31 cellular contexts compared by ENCODE assay signal in the genomic region with DNA sequence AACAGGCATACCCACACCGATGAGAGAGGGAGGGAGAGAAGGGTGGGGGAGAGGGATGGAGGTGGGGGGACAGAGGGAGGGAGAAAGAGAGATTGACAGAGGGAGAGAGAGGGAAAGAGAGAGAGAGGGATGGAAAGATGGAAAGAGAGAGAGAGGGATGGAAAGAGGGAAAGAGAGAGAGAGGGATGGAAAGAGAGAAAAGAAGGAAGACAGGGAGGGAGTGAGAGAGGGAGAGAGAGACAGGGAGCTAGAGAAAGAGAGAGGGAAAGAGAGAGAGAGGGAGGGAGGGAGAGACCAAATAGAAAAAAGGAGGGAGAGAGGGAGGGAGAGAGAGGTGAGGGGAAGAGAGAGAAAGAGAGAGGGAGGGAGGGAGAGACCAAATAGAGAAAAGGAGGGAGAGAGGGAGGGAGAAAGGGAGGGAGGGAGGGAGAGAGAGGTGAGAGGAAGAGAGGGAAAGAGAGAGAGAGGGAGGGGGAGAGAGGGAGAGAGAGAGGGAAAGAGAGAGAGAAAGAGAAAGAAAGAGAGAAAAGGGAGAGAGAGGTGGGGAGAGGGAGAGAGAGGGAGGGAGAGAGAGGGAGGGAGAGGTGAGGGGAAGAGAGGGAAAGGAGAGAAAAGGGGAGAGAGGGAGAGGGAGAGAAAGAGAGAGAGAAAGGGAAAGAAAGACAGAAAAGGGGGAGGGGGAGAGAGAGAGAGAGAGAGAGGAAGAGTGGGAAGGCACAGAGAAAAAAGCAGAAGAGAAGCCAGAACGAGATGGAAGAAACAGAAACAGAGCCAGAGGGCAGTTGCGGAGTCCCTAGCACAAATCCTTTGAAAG. TPM values are rescaled to one million over a fixed set of nuclear protein-coding genes. Genes with fewer than 3 reads are reported as not detected.
DNase-seq lines count a peak whose midpoint lies in the region; ATAC-seq and TF ChIP-seq lines count a peak whose summit lies in the region.
"Had no signal": no experiment of that assay in that cellular context is flagged by ENCODE, and none has a peak within 500 bp of the region (broad histone marks: within the 10 kb centered on the region; RNA-seq: fewer than 3 reads in every experiment).

No MANE protein-coding gene starts in this region.

- TF ChIP-seq CTCF in heart left ventricle (IDR thresholded peaks at IDR 0.05) (no peak), osteocyte (IDR thresholded peaks at IDR 0.05) (no peak), transverse colon (IDR thresholded peaks at IDR 0.05) (no peak)

- H3K27me3 Mint-ChIP-seq in osteocyte (ENCODE audit: unreplicated experiment), result no peaks in the 10 kb centered on the region
- H3K27me3 Mint-ChIP-seq in activated T-cell treated with anti-CD3 and anti-CD28 coated beads, Interleukin-2, amount 50 U/mL, for 24 hours, result no peaks in the 10 kb centered on the region
- H3K27me3 Mint-ChIP-seq: activated CD4-positive, alpha-beta T cell treated with anti-CD3 and anti-CD28 coated beads, Interleukin-2, amount 10 ng/mL, durations not matched to agents 7 days and 5 days; activated naive CD4-positive, alpha-beta T cell treated with anti-CD3 and anti-CD28 coated beads, Interleukin-2, amount 50 U/mL, for 24 hours; stimulated activated naive CD8-positive, alpha-beta T cell treated with anti-CD3 and anti-CD28 coated beads, Interleukin-15, Interleukin-2, amounts not matched to agents 100 ng/mL and 50 ng/mL, for 24 hours had no signal

- no peak for TF ChIP-seq POLR2A in heart left ventricle (IDR thresholded peaks at IDR 0.05)
- no peak for TF ChIP-seq POLR2A in transverse colon (IDR thresholded peaks at IDR 0.05)

- H3K4me1 ChIP-seq in heart left ventricle (peaks cover 0 to 89% (median 31%) of the 10 kb centered on the region in 12 donors), adipocyte (ENCODE audit: control insufficient read depth, insufficient read depth, low read length) (peaks cover 29% of the 10 kb centered on the region), transverse colon (peaks cover 5 to 17% (median 5%) of the 10 kb centered on the region in 4 donors)

- peak overlapping the region; percentile 68 for H3K9ac ChIP-seq in adipocyte (ENCODE audit: low read length)

- peak overlapping the region; percentile 5 for H3K27ac Mint-ChIP-seq in osteocyte (ENCODE audit: unreplicated experiment)
- H3K27ac Mint-ChIP-seq in activated T-cell treated with anti-CD3 and anti-CD28 coated beads, Interleukin-2, amount 50 U/mL, for 24 hours, result no peak overlapping the region
- H3K27ac Mint-ChIP-seq: activated CD4-positive, alpha-beta T cell treated with anti-CD3 and anti-CD28 coated beads, Interleukin-2, amount 10 ng/mL, durations not matched to agents 7 days and 5 days; activated naive CD4-positive, alpha-beta T cell treated with anti-CD3 and anti-CD28 coated beads, Interleukin-2, amount 50 U/mL, for 24 hours; activated T-helper 1 cell treated with anti-CD3 and anti-CD28 coated beads, Interleukin-12 subunit alpha, Interleukin-12 subunit beta, Interleukin-2, Interleukin-4 antibody, amounts not matched to agents 30 ng/mL and 10 ng/mL and 1 ng/mL, durations not matched to agents 14 hours and 24 hours and 36 hours; stimulated activated naive CD8-positive, alpha-beta T cell treated with anti-CD3 and anti-CD28 coated beads, Interleukin-15, Interleukin-2, amounts not matched to agents 100 ng/mL and 50 ng/mL, for 24 hours; type B pancreatic cell had no signal

- H3K36me3 ChIP-seq in heart left ventricle, result no peaks in the 10 kb centered on the region
- no peaks in the 10 kb centered on the region for H3K36me3 ChIP-seq in adipocyte (ENCODE audit: control insufficient read depth, insufficient read depth, low read length, severe bottlenecking)
- no peaks in the 10 kb centered on the region for H3K36me3 ChIP-seq in transverse colon
- H3K36me3 ChIP-seq: neutrophil had no signal

- no peak for ATAC-seq in heart left ventricle

- WGBS in heart left ventricle, 4 donors, result 24 to 29% (median 26%) methylated on average over 3 of the region's 3 CpGs
- 20 to 45% methylated on average over 1 to 3 of the region's 3 CpGs for WGBS in transverse colon (ENCODE audit: low coverage in 1 of 2), 2 donors

- H3K36me3 Mint-ChIP-seq in osteocyte (ENCODE audit: unreplicated experiment), result no peaks in the 10 kb centered on the region
- no peaks in the 10 kb centered on the region for H3K36me3 Mint-ChIP-seq in activated T-cell treated with anti-CD3 and anti-CD28 coated beads, Interleukin-2, amount 50 U/mL, for 24 hours (ENCODE audit: low read depth)
- H3K36me3 Mint-ChIP-seq: activated naive CD4-positive, alpha-beta T cell treated with anti-CD3 and anti-CD28 coated beads, Interleukin-2, amount 50 U/mL, for 24 hours; type B pancreatic cell had no signal

- H3K9me3 ChIP-seq in heart left ventricle (no peaks in the 10 kb centered on the region), adipocyte (ENCODE audit: control insufficient read depth, low read length) (no peaks in the 10 kb centered on the region), transverse colon (no peaks in the 10 kb centered on the region)
- H3K9me3 ChIP-seq: neutrophil had no signal

- DNase-seq in heart left ventricle (no peak), cardiac septum (ENCODE audit: low spot score) (no peak), adipocyte (ENCODE audit: low read depth) (no peak), osteocyte (ENCODE audit: extremely low spot score, unreplicated experiment) (no peak), transverse colon (no peak)
- no peak for DNase-seq in activated T-cell treated with anti-CD3 and anti-CD28 coated beads, Interleukin-2, amount 50 U/mL, for 24 hours
- no peak for DNase-seq in stimulated activated CD4-positive, alpha-beta T cell treated with anti-CD3 and anti-CD28 coated beads, Interleukin-4, amount 100 ng/mL, for 24 hours
- DNase-seq in stimulated activated CD4-positive, alpha-beta T cell treated with anti-CD3 and anti-CD28 coated beads, Interleukin-4, amount 100 ng/mL, for 4 hours, result no peak
- DNase-seq: activated CD4-positive, alpha-beta T cell treated with anti-CD3 and anti-CD28 coated beads, Interleukin-2, amount 10 ng/mL, durations not matched to agents 7 days and 5 days; anterior cingulate cortex; caudate nucleus; DMS79 treated with DMSO at 0.1 percent for 48 hours; Karpas-422; NCI-H1048; NCI-H1694 treated with DMSO at 0.1 percent for 48 hours; NCI-H2171 treated with DMSO at 0.1 percent for 48 hours; NCI-H526; stimulated activated CD4-positive, alpha-beta T cell treated with anti-CD3 and anti-CD28 coated beads, Interleukin-12 subunit alpha, Interleukin-12 subunit beta, amount 100 ng/mL, for 4 hours had no signal

- H3K4me3 Mint-ChIP-seq in osteocyte (ENCODE audit: unreplicated experiment), result no peak overlapping the region
- H3K4me3 Mint-ChIP-seq in activated T-cell treated with anti-CD3 and anti-CD28 coated beads, Interleukin-2, amount 50 U/mL, for 24 hours, result no peak overlapping the region
- H3K4me3 Mint-ChIP-seq: activated CD4-positive, alpha-beta T cell treated with anti-CD3 and anti-CD28 coated beads, Interleukin-2, amount 10 ng/mL, durations not matched to agents 7 days and 5 days; activated naive CD4-positive, alpha-beta T cell treated with anti-CD3 and anti-CD28 coated beads, Interleukin-2, amount 50 U/mL, for 24 hours; activated T-helper 1 cell treated with anti-CD3 and anti-CD28 coated beads, Interleukin-12 subunit alpha, Interleukin-12 subunit beta, Interleukin-2, Interleukin-4 antibody, amounts not matched to agents 30 ng/mL and 10 ng/mL and 1 ng/mL, durations not matched to agents 14 hours and 24 hours and 36 hours; stimulated activated naive CD8-positive, alpha-beta T cell treated with anti-CD3 and anti-CD28 coated beads, Interleukin-15, Interleukin-2, amounts not matched to agents 100 ng/mL and 50 ng/mL, for 24 hours; type B pancreatic cell had no signal

- intact Hi-C loops in heart left ventricle (cut with DNase I) (no loop called here), cardiac septum (cut with DNase I) (no loop called here), transverse colon (cut with DNase I; ENCODE audit: low total_unique reads) (no loop called here)

- TF ChIP-seq EP300 in transverse colon (IDR thresholded peaks at IDR 0.05; ENCODE audit: low read depth), result no peak

- H3K27ac ChIP-seq in heart left ventricle, result peak overlapping the region; percentile 40 to 93 (median 85)
- peak overlapping the region; percentile 64 to 85 (median 72) for H3K27ac ChIP-seq in transverse colon
- H3K27ac ChIP-seq: neutrophil, RWPE1, VCaP had no signal

- no peak overlapping the region for H3K4me3 ChIP-seq in heart left ventricle
- no peak overlapping the region for H3K4me3 ChIP-seq in adipocyte (ENCODE audit: low read length)
- no peak overlapping the region for H3K4me3 ChIP-seq in transverse colon

- H3K27me3 ChIP-seq in heart left ventricle (no peaks in the 10 kb centered on the region), adipocyte (replicated peaks; ENCODE audit: control insufficient read depth, insufficient read depth, low read length) (no peaks in the 10 kb centered on the region), transverse colon (no peaks in the 10 kb centered on the region)
- H3K27me3 ChIP-seq: neutrophil had no signal

- peaks cover 20% of the 10 kb centered on the region for H3K4me1 Mint-ChIP-seq in osteocyte (ENCODE audit: unreplicated experiment)
- no peaks in the 10 kb centered on the region for H3K4me1 Mint-ChIP-seq in activated T-cell treated with anti-CD3 and anti-CD28 coated beads, Interleukin-2, amount 50 U/mL, for 24 hours (ENCODE audit: low read depth)
- H3K4me1 Mint-ChIP-seq: activated CD4-positive, alpha-beta T cell treated with anti-CD3 and anti-CD28 coated beads, Interleukin-2, amount 10 ng/mL, durations not matched to agents 7 days and 5 days; activated naive CD4-positive, alpha-beta T cell treated with anti-CD3 and anti-CD28 coated beads, Interleukin-2, amount 50 U/mL, for 24 hours had no signal

- in situ Hi-C loops in transverse colon (cut with MboI; ENCODE audit: low pct_ligation_motif_present in 1 of 4, low pct_unique_long_range_greater_than_20kb in 1 of 4, low sequenced_read_pairs in 3 of 4), result no loop called here

- no peaks in the 10 kb centered on the region for H3K9me3 Mint-ChIP-seq in osteocyte (ENCODE audit: unreplicated experiment)
- no peaks in the 10 kb centered on the region for H3K9me3 Mint-ChIP-seq in activated T-cell treated with anti-CD3 and anti-CD28 coated beads, Interleukin-2, amount 50 U/mL, for 24 hours
- H3K9me3 Mint-ChIP-seq: activated CD4-positive, alpha-beta T cell treated with anti-CD3 and anti-CD28 coated beads, Interleukin-2, amount 10 ng/mL, durations not matched to agents 7 days and 5 days; activated naive CD4-positive, alpha-beta T cell treated with anti-CD3 and anti-CD28 coated beads, Interleukin-2, amount 50 U/mL, for 24 hours; activated T-helper 1 cell treated with anti-CD3 and anti-CD28 coated beads, Interleukin-12 subunit alpha, Interleukin-12 subunit beta, Interleukin-2, Interleukin-4 antibody, amounts not matched to agents 30 ng/mL and 10 ng/mL and 1 ng/mL, durations not matched to agents 14 hours and 24 hours and 36 hours; stimulated activated naive CD8-positive, alpha-beta T cell treated with anti-CD3 and anti-CD28 coated beads, Interleukin-15, Interleukin-2, amounts not matched to agents 100 ng/mL and 50 ng/mL, for 24 hours; type B pancreatic cell had no signal

RNA-seq across cellular contexts. Expression of a gene that starts 23.9 kb away (rescaled TPM):
- total RNA-seq in heart left ventricle (over 10,000 TPM in 7 of 9 donors, 1,000 to 10,000 TPM in 2; 6,950 to 16,840 (median 13,341) TPM), cardiac septum (7,641 TPM), osteocyte (not detected in 2 replicates), transverse colon (10 to 100 TPM in 2 of 4 donors, 1 to 10 TPM in 1, not detected in 1; 9.0 to 37.0 (median 15.7) TPM)
- over 10,000 TPM in 1 of 2 donors, 1,000 to 10,000 TPM in 1; 6,181 to 16,360 TPM for polyA plus RNA-seq in heart left ventricle
- total RNA-seq: glomerular endothelial cell, H4, kidney, lung microvascular endothelial cell, renal cortical epithelial cell had no signal

RNA-seq across cellular contexts. Expression of a gene that starts 52.6 kb away (rescaled TPM):
- total RNA-seq in heart left ventricle (10 to 100 TPM in 1 of 9 donors, 1 to 10 TPM in 8; 1.4 to 10.5 (median 5.3) TPM), cardiac septum (3.5 TPM), osteocyte (not detected in 2 replicates), transverse colon (10 to 100 TPM in 3 of 4 donors, 1 to 10 TPM in 1; 8.5 to 19.7 (median 13.9) TPM)
- polyA plus RNA-seq in heart left ventricle, result 1 to 10 TPM; 3.7 to 4.8 TPM
- total RNA-seq: activated CD4-positive, alpha-beta T cell treated with anti-CD3 and anti-CD28 coated beads, Interleukin-2, amount 10 ng/mL, durations not matched to agents 7 days and 5 days; activated T-helper 1 cell treated with anti-CD3 and anti-CD28 coated beads, Interleukin-12 subunit alpha, Interleukin-12 subunit beta, Interleukin-2, Interleukin-4 antibody, amounts not matched to agents 30 ng/mL and 10 ng/mL and 1 ng/mL, durations not matched to agents 14 hours and 24 hours and 36 hours; lung microvascular endothelial cell; T-helper 2 cell treated with Interferon-gamma antibody and Interleukin-4, amounts not matched to agents 100 ng/mL and 5 ng/mL, for 36 hours had no signal

RNA-seq across cellular contexts. Expression of a gene that starts 55.0 kb away (rescaled TPM):
- total RNA-seq in heart left ventricle (10 to 100 TPM in 3 of 9 donors, 1 to 10 TPM in 6; 3.3 to 55.8 (median 7.3) TPM), cardiac septum (5.7 TPM), osteocyte (11.8 and 14.3 TPM in 2 replicates), transverse colon (10 to 100 TPM in 3 of 4 donors, 1 to 10 TPM in 1; 4.6 to 39.7 (median 27.5) TPM)
- 1 to 10 TPM; 2.3 to 2.4 TPM for polyA plus RNA-seq in heart left ventricle

Comparison
In these comparisons a context has a peak if more than half of its experiments do, and no peak if none do; other contexts are left out.
1. RNA of a gene that starts 23.9 kb away (total RNA-seq): 6,950 to 16,840 TPM in heart left ventricle and 7,641 TPM in cardiac septum (single experiment); 9.0 to 37.0 TPM in transverse colon and not detected in osteocyte; every median in the first group is over 100 times any median in the second.